1 cellular context compared by ENCODE assay signal in the genomic region with DNA sequence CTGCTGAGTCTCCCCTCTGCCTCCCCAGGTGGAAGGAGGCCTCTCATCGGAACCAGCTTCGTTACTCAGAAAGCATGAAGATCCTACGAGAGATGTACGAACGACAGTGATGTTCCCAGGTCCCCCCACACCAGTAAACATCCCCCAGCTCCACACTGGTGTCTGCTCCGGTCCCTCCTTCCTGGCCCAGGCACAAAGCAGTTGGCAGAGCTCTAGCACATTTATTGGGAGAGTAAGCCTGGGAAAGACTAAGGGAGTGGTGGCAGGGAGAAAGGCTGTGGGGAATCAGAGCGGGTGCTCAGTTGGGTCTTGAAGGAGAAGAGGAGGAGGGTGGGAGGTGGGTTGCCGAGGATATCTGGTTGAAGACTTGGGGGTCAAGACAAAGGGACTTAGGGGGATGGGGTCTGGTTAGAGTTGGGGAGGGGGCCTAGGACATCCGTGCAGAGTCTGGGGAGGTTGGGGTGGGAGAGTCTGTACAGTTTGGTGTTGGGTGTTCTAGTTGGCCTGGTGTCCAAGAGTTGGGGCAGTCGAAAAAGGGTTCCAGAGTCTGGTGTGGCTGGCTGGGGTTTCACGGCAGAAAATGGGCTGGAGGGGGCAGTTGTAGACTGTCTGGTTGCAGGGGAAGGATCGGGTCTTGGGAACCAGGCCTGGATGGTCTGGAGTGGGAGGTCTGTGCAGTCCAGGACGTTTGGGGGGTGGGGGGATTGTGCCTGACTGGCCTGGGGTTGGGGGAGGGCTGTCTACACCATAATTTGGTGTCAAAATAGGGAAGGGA.
TF ChIP-seq lines count a peak whose summit lies in the region.

No MANE protein-coding gene starts in this region.

TF ChIP-seq in GM23338, 12 proteins besides CTCF, POLR2A, EP300 and RAD21:
- TF ChIP-seq EZH2 (IDR thresholded peaks at IDR 0.05; ENCODE audit: low read depth, unreplicated experiment) (no peak), NANOG (IDR thresholded peaks at IDR 0.05; ENCODE audit: borderline replicate concordance) (no peak), POLR2AphosphoS5 (IDR thresholded peaks at IDR 0.05; ENCODE audit: low read depth) (no peak), ZNF331 (CRISPR knock-in tag; IDR thresholded peaks at IDR 0.05; ENCODE audit: low read depth) (no peak), JUNB (IDR thresholded peaks at IDR 0.05; ENCODE audit: unreplicated experiment) (no peak)
- TF ChIP-seq, protein P1, sequence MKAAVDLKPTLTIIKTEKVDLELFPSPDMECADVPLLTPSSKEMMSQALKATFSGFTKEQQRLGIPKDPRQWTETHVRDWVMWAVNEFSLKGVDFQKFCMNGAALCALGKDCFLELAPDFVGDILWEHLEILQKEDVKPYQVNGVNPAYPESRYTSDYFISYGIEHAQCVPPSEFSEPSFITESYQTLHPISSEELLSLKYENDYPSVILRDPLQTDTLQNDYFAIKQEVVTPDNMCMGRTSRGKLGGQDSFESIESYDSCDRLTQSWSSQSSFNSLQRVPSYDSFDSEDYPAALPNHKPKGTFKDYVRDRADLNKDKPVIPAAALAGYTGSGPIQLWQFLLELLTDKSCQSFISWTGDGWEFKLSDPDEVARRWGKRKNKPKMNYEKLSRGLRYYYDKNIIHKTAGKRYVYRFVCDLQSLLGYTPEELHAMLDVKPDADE (IDR thresholded peaks at IDR 0.05), result no peak
